ENCODE assay signal across 11 cellular contexts in genomic region chr7:144529269-144529926, GRCh38.
DNase-seq lines count a peak whose midpoint lies in the region; ATAC-seq and TF ChIP-seq lines count a peak whose summit lies in the region.
"Had no signal": no experiment of that assay in that cellular context is flagged by ENCODE, and none has a peak within 500 bp of the region (broad histone marks: within the 10 kb centered on the region; RNA-seq: fewer than 3 reads in every experiment).

No MANE protein-coding gene starts in this region.

- no peaks in the 10 kb centered on the region for H3K27me3 ChIP-seq in GM06990 (replicated peaks; ENCODE audit: control insufficient read depth, insufficient read depth, low read length)

- H3K27ac Mint-ChIP-seq in activated CD4-positive, alpha-beta memory T cell treated with anti-CD3 and anti-CD28 coated beads, Interleukin-2, amount 10 ng/mL, durations not matched to agents 7 days and 5 days = no peak overlapping the region
- H3K27ac Mint-ChIP-seq: WTC11 had no signal

- TF ChIP-seq CTCF in GM06990 (IDR thresholded peaks at IDR 0.05; ENCODE audit: insufficient read depth, low read length, poor library complexity, severe bottlenecking) = no peak

- no peaks in the 10 kb centered on the region for H3K36me3 Mint-ChIP-seq in activated CD4-positive, alpha-beta memory T cell treated with anti-CD3 and anti-CD28 coated beads, Interleukin-2, amount 10 ng/mL, durations not matched to agents 7 days and 5 days (ENCODE audit: low read depth)
- H3K36me3 Mint-ChIP-seq: WTC11 had no signal

- POLR2A ChIA-PET in activated CD4-positive, alpha-beta memory T cell treated with anti-CD3 and anti-CD28 coated beads, Interleukin-2, amount 10 ng/mL, durations not matched to agents 7 days and 5 days (lab: Charles Lee) = interaction anchor here (1.3 kb wide), 1 partner anchor 306 kb away, joined by 5 read pairs; no protein-coding TSS in a partner anchor

- DNase-seq in GM06990 (ENCODE audit: extremely low read depth, insufficient read length) (peak; percentile 6), GM19240 (ENCODE audit: insufficient read length, low spot score) (peak; percentile 29), NCI-H1436 (lab: John Stamatoyannopoulos, UW) (no peak), Ammon's horn (ENCODE audit: low spot score) (no peak)
- no peak for DNase-seq in activated CD4-positive, alpha-beta memory T cell treated with anti-CD3 and anti-CD28 coated beads, Interleukin-2, amount 10 ng/mL, durations not matched to agents 7 days and 5 days
- DNase-seq in stimulated activated CD4-positive, alpha-beta T cell treated with anti-CD3 and anti-CD28 coated beads, Interleukin-4, amount 100 ng/mL, for 24 hours = no peak
- DNase-seq: activated naive CD4-positive, alpha-beta T cell treated with anti-CD3 and anti-CD28 coated beads, Interleukin-2, amount 50 U/mL, for 16 hours; NCI-H1694 had no signal

- H3K4me3 ChIP-seq in GM06990 (replicated peaks; ENCODE audit: low read depth, low read length) = peak overlapping the region; percentile 20; the same call in 1 of the 2 replicates

- no peaks in the 10 kb centered on the region for H3K36me3 ChIP-seq in GM06990 (ENCODE audit: control insufficient read depth, insufficient read depth, low read length)

- H3K9me3 Mint-ChIP-seq in activated CD4-positive, alpha-beta memory T cell treated with anti-CD3 and anti-CD28 coated beads, Interleukin-2, amount 10 ng/mL, durations not matched to agents 7 days and 5 days = peaks cover 1% of the 10 kb centered on the region

- peaks cover 11% of the 10 kb centered on the region for H3K4me1 Mint-ChIP-seq in activated CD4-positive, alpha-beta memory T cell treated with anti-CD3 and anti-CD28 coated beads, Interleukin-2, amount 10 ng/mL, durations not matched to agents 7 days and 5 days

- CTCF ChIA-PET in activated CD4-positive, alpha-beta memory T cell treated with anti-CD3 and anti-CD28 coated beads, Interleukin-2, amount 10 ng/mL, durations not matched to agents 7 days and 5 days (lab: Charles Lee) = no interaction called here

- no peaks in the 10 kb centered on the region for H3K27me3 Mint-ChIP-seq in activated CD4-positive, alpha-beta memory T cell treated with anti-CD3 and anti-CD28 coated beads, Interleukin-2, amount 10 ng/mL, durations not matched to agents 7 days and 5 days

- H3K4me3 Mint-ChIP-seq in activated CD4-positive, alpha-beta memory T cell treated with anti-CD3 and anti-CD28 coated beads, Interleukin-2, amount 10 ng/mL, durations not matched to agents 7 days and 5 days = no peak overlapping the region
- H3K4me3 Mint-ChIP-seq: WTC11 had no signal

- peak; percentile 96 for ATAC-seq in HG02642 (IDR thresholded peaks at IDR 0.05; ENCODE audit: poor library complexity, unreplicated experiment)
- ATAC-seq in HG03442 (IDR thresholded peaks at IDR 0.05; ENCODE audit: unreplicated experiment) = peak; percentile 100
- ATAC-seq: WTC11 had no signal

Comparison
In these comparisons a context has a peak if more than half of its experiments do, and no peak if none do; other contexts are left out.
1. DNase-seq: peak in GM06990 (single experiment) and GM19240 (single experiment); none in activated CD4-positive, alpha-beta memory T cell treated with anti-CD3 and anti-CD28 coated beads, Interleukin-2, amount 10 ng/mL, durations not matched to agents 7 days and 5 days (single experiment), NCI-H1436 (single experiment), Ammon's horn (single experiment) and stimulated activated CD4-positive, alpha-beta T cell treated with anti-CD3 and anti-CD28 coated beads, Interleukin-4, amount 100 ng/mL, for 24 hours (single experiment).